23 cellular contexts compared by ENCODE assay signal in the genomic region with DNA sequence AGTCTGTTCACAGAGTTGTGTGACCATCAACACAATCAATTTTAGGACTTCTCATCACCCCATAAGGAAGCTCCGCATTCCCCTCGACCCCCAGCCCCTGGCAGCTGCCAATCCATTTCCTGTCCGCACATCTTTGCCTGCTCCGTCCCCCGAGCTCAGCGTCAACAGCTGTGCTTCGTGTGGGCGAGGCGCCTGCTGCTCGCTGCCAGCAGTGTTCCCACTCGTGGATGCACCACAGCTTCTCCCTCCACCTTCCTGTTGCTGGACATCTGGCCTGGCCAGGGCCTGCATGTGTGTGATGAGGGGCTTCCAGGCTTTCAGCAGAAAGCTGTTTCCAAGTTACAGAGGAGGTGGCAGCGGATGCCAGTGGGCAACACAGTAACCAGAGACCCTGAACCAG.
A peak's percentile ranks its signal among the peaks of the same experiment; 100 is the strongest.
DNase-seq lines count a peak whose midpoint lies in the region; ATAC-seq and TF ChIP-seq lines count a peak whose summit lies in the region.
"Had no signal": no experiment of that assay in that cellular context is flagged by ENCODE, and none has a peak within 500 bp of the region (broad histone marks: within the 10 kb centered on the region; RNA-seq: fewer than 3 reads in every experiment).

No MANE protein-coding gene starts in this region.

- H3K9me3 Mint-ChIP-seq in activated naive CD8-positive, alpha-beta T cell treated with anti-CD3 and anti-CD28 coated beads, Interleukin-2, amount 50 U/mL, for 24 hours, result no peaks in the 10 kb centered on the region
- H3K9me3 Mint-ChIP-seq in activated naive CD8-positive, alpha-beta T cell treated with anti-CD3 and anti-CD28 coated beads for 36 hours, result no peaks in the 10 kb centered on the region
- H3K9me3 Mint-ChIP-seq in immature natural killer cell, result no peaks in the 10 kb centered on the region
- H3K9me3 Mint-ChIP-seq in stimulated activated memory B cell treated with anti-CD40 and anti-IgM and Interleukin-4, amounts not matched to agents 10 μg/mL and 1 μg/mL and 100 μg/mL, for 72 hours, result no peaks in the 10 kb centered on the region
- H3K9me3 Mint-ChIP-seq: activated naive CD8-positive, alpha-beta T cell treated with anti-CD3 and anti-CD28 coated beads, Interleukin-2, amount 10 ng/mL, durations not matched to agents 7 days and 5 days; stimulated activated naive CD8-positive, alpha-beta T cell treated with anti-CD3 and anti-CD28 coated beads, Interleukin-15, amount 100 ng/mL, for 72 hours had no signal

- H3K27ac ChIP-seq in RWPE1, result 0 out of 2 replicates have a peak overlapping the region, but pooled peaks have one; percentile 4
- H3K27ac ChIP-seq: gastroesophageal sphincter had no signal

- POLR2A ChIA-PET in RWPE1 (lab: Yijun Ruan, JAX; ENCODE audit: low non-redundant PET), result no interaction called here

- peak overlapping the region; percentile 80 for H3K27ac Mint-ChIP-seq in activated naive CD8-positive, alpha-beta T cell treated with anti-CD3 and anti-CD28 coated beads, Interleukin-2, amount 50 U/mL, for 24 hours
- no peak overlapping the region for H3K27ac Mint-ChIP-seq in activated naive CD8-positive, alpha-beta T cell treated with anti-CD3 and anti-CD28 coated beads for 36 hours
- peak overlapping the region; percentile 28 to 100 (median 88) for H3K27ac Mint-ChIP-seq in immature natural killer cell
- H3K27ac Mint-ChIP-seq in stimulated activated memory B cell treated with anti-CD40 and anti-IgM and Interleukin-4, amounts not matched to agents 10 μg/mL and 1 μg/mL and 100 μg/mL, for 72 hours, result peak overlapping the region; percentile 99
- H3K27ac Mint-ChIP-seq: activated naive CD8-positive, alpha-beta T cell treated with anti-CD3 and anti-CD28 coated beads, Interleukin-2, amount 10 ng/mL, durations not matched to agents 7 days and 5 days had no signal

- CTCF ChIA-PET in RWPE1 (lab: Yijun Ruan, JAX), result interaction anchor here (0.7 kb wide), 1 partner anchor 9 kb away, joined by 4 read pairs; no protein-coding TSS in a partner anchor

- no peak overlapping the region for H3K4me3 Mint-ChIP-seq in activated naive CD8-positive, alpha-beta T cell treated with anti-CD3 and anti-CD28 coated beads, Interleukin-2, amount 50 U/mL, for 24 hours
- no peak overlapping the region for H3K4me3 Mint-ChIP-seq in activated naive CD8-positive, alpha-beta T cell treated with anti-CD3 and anti-CD28 coated beads for 36 hours
- H3K4me3 Mint-ChIP-seq in immature natural killer cell, result peak overlapping the region in 1 of 5 donors; percentile 53
- H3K4me3 Mint-ChIP-seq in stimulated activated memory B cell treated with anti-CD40 and anti-IgM and Interleukin-4, amounts not matched to agents 10 μg/mL and 1 μg/mL and 100 μg/mL, for 72 hours, result peak overlapping the region; percentile 68
- H3K4me3 Mint-ChIP-seq: activated naive CD8-positive, alpha-beta T cell treated with anti-CD3 and anti-CD28 coated beads, Interleukin-2, amount 10 ng/mL, durations not matched to agents 7 days and 5 days; stimulated activated naive CD8-positive, alpha-beta T cell treated with anti-CD3 and anti-CD28 coated beads, Interleukin-15, amount 100 ng/mL, for 72 hours had no signal

- no peak for TF ChIP-seq CTCF in RWPE1 (conservative IDR thresholded peaks at IDR 0.05; ENCODE audit: low read depth)

- peaks cover 60% of the 10 kb centered on the region for H3K4me1 Mint-ChIP-seq in activated naive CD8-positive, alpha-beta T cell treated with anti-CD3 and anti-CD28 coated beads, Interleukin-2, amount 50 U/mL, for 24 hours
- H3K4me1 Mint-ChIP-seq in activated naive CD8-positive, alpha-beta T cell treated with anti-CD3 and anti-CD28 coated beads for 36 hours, result peaks cover 30% of the 10 kb centered on the region
- H3K4me1 Mint-ChIP-seq in immature natural killer cell, result peaks cover 70 to 71% of the 10 kb centered on the region in 2 donors
- peaks cover 76% of the 10 kb centered on the region for H3K4me1 Mint-ChIP-seq in stimulated activated memory B cell treated with anti-CD40 and anti-IgM and Interleukin-4, amounts not matched to agents 10 μg/mL and 1 μg/mL and 100 μg/mL, for 72 hours

- no peaks in the 10 kb centered on the region for H3K27me3 Mint-ChIP-seq in activated naive CD8-positive, alpha-beta T cell treated with anti-CD3 and anti-CD28 coated beads, Interleukin-2, amount 50 U/mL, for 24 hours
- H3K27me3 Mint-ChIP-seq in activated naive CD8-positive, alpha-beta T cell treated with anti-CD3 and anti-CD28 coated beads for 36 hours, result no peaks in the 10 kb centered on the region
- peaks cover 9 to 15% (median 11%) of the 10 kb centered on the region in 3 donors for H3K27me3 Mint-ChIP-seq in immature natural killer cell (ENCODE audit: low read depth in 3 of 3)
- no peaks in the 10 kb centered on the region for H3K27me3 Mint-ChIP-seq in stimulated activated memory B cell treated with anti-CD40 and anti-IgM and Interleukin-4, amounts not matched to agents 10 μg/mL and 1 μg/mL and 100 μg/mL, for 72 hours
- H3K27me3 Mint-ChIP-seq: activated naive CD8-positive, alpha-beta T cell treated with anti-CD3 and anti-CD28 coated beads, Interleukin-2, amount 10 ng/mL, durations not matched to agents 7 days and 5 days; stimulated activated naive CD8-positive, alpha-beta T cell treated with anti-CD3 and anti-CD28 coated beads, Interleukin-15, amount 100 ng/mL, for 72 hours had no signal

- peaks cover 35% of the 10 kb centered on the region for H3K36me3 Mint-ChIP-seq in activated naive CD8-positive, alpha-beta T cell treated with anti-CD3 and anti-CD28 coated beads, Interleukin-2, amount 50 U/mL, for 24 hours (ENCODE audit: low read depth)
- H3K36me3 Mint-ChIP-seq in activated naive CD8-positive, alpha-beta T cell treated with anti-CD3 and anti-CD28 coated beads for 36 hours, result peaks cover 22% of the 10 kb centered on the region
- H3K36me3 Mint-ChIP-seq in immature natural killer cell, result peaks cover 10 to 17% (median 11%) of the 10 kb centered on the region in 3 donors
- peaks cover 88% of the 10 kb centered on the region for H3K36me3 Mint-ChIP-seq in stimulated activated memory B cell treated with anti-CD40 and anti-IgM and Interleukin-4, amounts not matched to agents 10 μg/mL and 1 μg/mL and 100 μg/mL, for 72 hours

- no peak for DNase-seq in activated naive CD8-positive, alpha-beta T cell treated with anti-CD3 and anti-CD28 coated beads, Interleukin-2, amount 50 U/mL, for 24 hours
- no peak for DNase-seq in activated naive CD8-positive, alpha-beta T cell treated with anti-CD3 and anti-CD28 coated beads for 36 hours
- DNase-seq in RWPE1 (ENCODE audit: low spot score) (no peak), immature natural killer cell (no peak), MV-4-11 (lab: John Stamatoyannopoulos, UW) (no peak)
- no peak for DNase-seq in effector CD4-positive, alpha-beta T cell
- DNase-seq: activated CD4-positive, alpha-beta T cell treated with anti-CD3 and anti-CD28 coated beads for 1 hour; activated CD8-positive, alpha-beta memory T cell treated with anti-CD3 and anti-CD28 coated beads, Interleukin-2, amount 50 U/mL, for 4 hours; activated naive CD8-positive, alpha-beta T cell treated with anti-CD3 and anti-CD28 coated beads, Interleukin-2, amount 10 ng/mL, durations not matched to agents 7 days and 5 days; cortex of kidney; EL; left cardiac atrium; midbrain; NCI-H1417; NCI-H2171 treated with DMSO at 0.1 percent for 48 hours; NCI-H748 treated with DMSO at 0.1 percent for 48 hours; occipital lobe; PC-3; right cardiac atrium had no signal

- no peak for ATAC-seq in activated naive CD8-positive, alpha-beta T cell treated with anti-CD3 and anti-CD28 coated beads, Interleukin-2, amount 50 U/mL, for 24 hours
- ATAC-seq in stimulated activated memory B cell treated with anti-CD40 and anti-IgM and Interleukin-4, amounts not matched to agents 10 μg/mL and 1 μg/mL and 100 μg/mL, for 72 hours, result no peak
- ATAC-seq in HG03175 (IDR thresholded peaks at IDR 0.05; ENCODE audit: unreplicated experiment), result no peak
- ATAC-seq: gastroesophageal sphincter, left cardiac atrium, PC-3, right cardiac atrium had no signal
